ENCODE assay signal across 10 cellular contexts in the genomic region with DNA sequence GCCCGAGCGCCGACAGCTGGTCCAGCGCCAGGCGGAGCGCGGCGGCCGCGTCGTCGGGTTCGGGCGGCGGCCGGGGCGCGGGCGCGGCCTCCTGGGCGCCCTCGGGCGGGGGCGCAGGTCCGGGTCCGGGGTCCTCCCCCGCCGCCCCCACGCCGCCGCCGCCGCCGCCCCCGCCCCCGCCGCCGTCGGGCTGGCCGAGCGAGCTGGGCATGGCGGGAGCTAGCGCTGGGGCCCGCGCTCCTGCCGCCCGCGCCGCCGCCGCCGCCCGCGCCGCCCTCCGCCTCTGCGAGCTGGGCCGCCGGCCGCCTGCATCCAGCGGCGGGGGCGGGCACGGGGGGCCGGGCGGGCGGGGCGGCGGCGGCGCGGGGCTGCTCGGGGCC. TPM values are rescaled to one million over a fixed set of nuclear protein-coding genes. Genes with fewer than 3 reads are reported as not detected.
A peak's percentile ranks its signal among the peaks of the same experiment; 100 is the strongest.
DNase-seq lines count a peak whose midpoint lies in the region; ATAC-seq, FAIRE-seq and TF ChIP-seq lines count a peak whose summit lies in the region.
"Had no signal": no experiment of that assay in that cellular context is flagged by ENCODE, and none has a peak within 500 bp of the region (broad histone marks: within the 10 kb centered on the region; RNA-seq: fewer than 3 reads in every experiment).

No MANE protein-coding gene starts in this region.

- no peak for TF ChIP-seq CTCF in AG04449 (IDR thresholded peaks at IDR 0.05; ENCODE audit: insufficient read depth, low read length, missing control alignments)

- peak overlapping the region; percentile 98 for H3K56ac ChIP-seq in mesendoderm (ENCODE audit: low read length)

- no peak overlapping the region for H3K23ac ChIP-seq in mesendoderm (ENCODE audit: low read length)

- H3K27me3 Mint-ChIP-seq in activated T-helper 17 cell treated with anti-CD3 and anti-CD28 coated beads, Interleukin-2, amount 50 U/mL, for 72 hours = peaks cover 4% of the 10 kb centered on the region
- peaks cover 21% of the 10 kb centered on the region for H3K27me3 Mint-ChIP-seq in stimulated activated memory B cell treated with anti-CD40 and anti-IgM and Interleukin-4, amounts not matched to agents 10 μg/mL and 1 μg/mL and 100 μg/mL, for 72 hours

- H3K9me3 Mint-ChIP-seq in activated T-helper 17 cell treated with anti-CD3 and anti-CD28 coated beads, Interleukin-2, amount 50 U/mL, for 72 hours = no peaks in the 10 kb centered on the region
- H3K9me3 Mint-ChIP-seq in stimulated activated memory B cell treated with anti-CD40 and anti-IgM and Interleukin-4, amounts not matched to agents 10 μg/mL and 1 μg/mL and 100 μg/mL, for 72 hours = no peaks in the 10 kb centered on the region
- H3K9me3 Mint-ChIP-seq: activated T-cell treated with anti-CD3 and anti-CD28 coated beads, Interleukin-2, amount 50 U/mL, for 4 hours had no signal

- H4K8ac ChIP-seq in mesendoderm (ENCODE audit: low read depth, low read length) = no peak overlapping the region

- H3K4me3 ChIP-seq in AG04449 (ENCODE audit: low read depth, low read length) = peak overlapping the region; percentile 78
- H3K4me3 ChIP-seq in mesendoderm (ENCODE audit: low read length) = no peak overlapping the region

- H2BK120ac ChIP-seq in mesendoderm (ENCODE audit: low read depth, low read length) = no peak overlapping the region

- no peaks in the 10 kb centered on the region for H3K36me3 Mint-ChIP-seq in activated T-helper 17 cell treated with anti-CD3 and anti-CD28 coated beads, Interleukin-2, amount 50 U/mL, for 72 hours (ENCODE audit: low read depth)
- H3K36me3 Mint-ChIP-seq in stimulated activated memory B cell treated with anti-CD40 and anti-IgM and Interleukin-4, amounts not matched to agents 10 μg/mL and 1 μg/mL and 100 μg/mL, for 72 hours = no peaks in the 10 kb centered on the region

- FAIRE-seq in GM19239 (lab: Jason Lieb, UNC) = no peak

- no peak overlapping the region for H4K5ac ChIP-seq in mesendoderm (ENCODE audit: low read length)

- CTCF ChIA-PET in AG04449 (lab: Yijun Ruan, JAX) = no interaction called here

- peaks cover 15% of the 10 kb centered on the region for H3K79me1 ChIP-seq in mesendoderm (ENCODE audit: low read length)

- no peak overlapping the region for H3K4me2 ChIP-seq in mesendoderm (ENCODE audit: low read length)

- no peaks in the 10 kb centered on the region for H3K36me3 ChIP-seq in mesendoderm (ENCODE audit: control insufficient read depth, insufficient read depth, low read length)
- H3K36me3 ChIP-seq: right atrium auricular region had no signal

- H2AK5ac ChIP-seq in mesendoderm (ENCODE audit: low read length) = no peak overlapping the region

- H3K4me1 Mint-ChIP-seq in activated T-helper 17 cell treated with anti-CD3 and anti-CD28 coated beads, Interleukin-2, amount 50 U/mL, for 72 hours = no peaks in the 10 kb centered on the region
- H3K4me1 Mint-ChIP-seq in stimulated activated memory B cell treated with anti-CD40 and anti-IgM and Interleukin-4, amounts not matched to agents 10 μg/mL and 1 μg/mL and 100 μg/mL, for 72 hours = peaks cover 21% of the 10 kb centered on the region

- H3K27ac Mint-ChIP-seq in activated T-helper 17 cell treated with anti-CD3 and anti-CD28 coated beads, Interleukin-2, amount 50 U/mL, for 72 hours = no peak overlapping the region
- no peak overlapping the region for H3K27ac Mint-ChIP-seq in stimulated activated memory B cell treated with anti-CD40 and anti-IgM and Interleukin-4, amounts not matched to agents 10 μg/mL and 1 μg/mL and 100 μg/mL, for 72 hours

- no peak overlapping the region for H2BK15ac ChIP-seq in mesendoderm (replicated peaks; ENCODE audit: low read depth)

- POLR2A ChIA-PET in AG04449 (lab: Yijun Ruan, JAX) = no interaction called here

- H3K4me1 ChIP-seq in mesendoderm (ENCODE audit: control insufficient read depth, low read depth, low read length) = peaks cover 2% of the 10 kb centered on the region

- H2BK5ac ChIP-seq in mesendoderm (ENCODE audit: low read length) = no peak overlapping the region

- DNase-seq in AG04449 (ENCODE audit: low read depth, low spot score) (no peak), mesendoderm (no peak), GM19239 (ENCODE audit: insufficient read length, low spot score) (no peak), cortex of kidney (lab: John Stamatoyannopoulos, UW) (no peak), mesenteric fat pad (ENCODE audit: low spot score) (no peak)

- no peak overlapping the region for H3K4me3 Mint-ChIP-seq in activated T-helper 17 cell treated with anti-CD3 and anti-CD28 coated beads, Interleukin-2, amount 50 U/mL, for 72 hours
- no peak overlapping the region for H3K4me3 Mint-ChIP-seq in stimulated activated memory B cell treated with anti-CD40 and anti-IgM and Interleukin-4, amounts not matched to agents 10 μg/mL and 1 μg/mL and 100 μg/mL, for 72 hours

- H3K27ac ChIP-seq in mesendoderm (ENCODE audit: low read depth, low read length) = no peak overlapping the region

- no CpG with 5 or more reads among the region's 73 CpGs for WGBS in mesendoderm (ENCODE audit: extremely low coverage, insufficient coverage, low lambda C conversion rate)

- H3K79me2 ChIP-seq in mesendoderm (ENCODE audit: control insufficient read depth, insufficient read depth, low read length) = peaks cover 44% of the 10 kb centered on the region

- no peaks in the 10 kb centered on the region for H3K27me3 ChIP-seq in mesendoderm (ENCODE audit: insufficient read depth, low read length, poor library complexity)
- H3K27me3 ChIP-seq: right atrium auricular region had no signal

- H3K18ac ChIP-seq in mesendoderm (ENCODE audit: low read length) = peak overlapping the region; percentile 98

- peak; percentile 11 for ATAC-seq in GM19324 (IDR thresholded peaks at IDR 0.05; ENCODE audit: low FRiP score, unreplicated experiment)
- ATAC-seq in activated T-helper 17 cell treated with anti-CD3 and anti-CD28 coated beads, Interleukin-2, amount 50 U/mL, for 72 hours (replicated peaks) = peak; percentile 53
- ATAC-seq in stimulated activated memory B cell treated with anti-CD40 and anti-IgM and Interleukin-4, amounts not matched to agents 10 μg/mL and 1 μg/mL and 100 μg/mL, for 72 hours = no peak

- H3K4ac ChIP-seq in mesendoderm (ENCODE audit: low read depth, low read length) = peak overlapping the region; percentile 97

- peak overlapping the region; percentile 54 for H3K9ac ChIP-seq in mesendoderm (ENCODE audit: low read length)

RNA-seq across cellular contexts. Expression of a gene that starts 0.3 kb away (rescaled TPM):
- 1 to 10 TPM; 6.7 to 8.2 TPM for total RNA-seq in activated T-helper 17 cell treated with anti-CD3 and anti-CD28 coated beads, Interleukin-2, amount 50 U/mL, for 72 hours
- 42.3 TPM for polyA plus RNA-seq in mesendoderm (2013, experiment 1 of 2)
- 50.4 TPM for polyA plus RNA-seq in mesendoderm (2013, experiment 2 of 2)
- 20.5 TPM for total RNA-seq in mesenteric fat pad

RNA-seq across cellular contexts. Expression of a gene that starts 24.8 kb away (rescaled TPM):
- 100 to 1,000 TPM in 1 of 2 donors, 10 to 100 TPM in 1; 71.5 to 128 TPM for total RNA-seq in activated T-helper 17 cell treated with anti-CD3 and anti-CD28 coated beads, Interleukin-2, amount 50 U/mL, for 72 hours
- polyA plus RNA-seq in mesendoderm (2013, experiment 1 of 2) = 64.6 TPM
- 63.6 TPM for polyA plus RNA-seq in mesendoderm (2013, experiment 2 of 2)
- total RNA-seq in mesenteric fat pad = 65.0 TPM

RNA-seq across cellular contexts. Expression of a gene that starts 37.4 kb away (rescaled TPM):
- total RNA-seq in activated T-helper 17 cell treated with anti-CD3 and anti-CD28 coated beads, Interleukin-2, amount 50 U/mL, for 72 hours = 100 to 1,000 TPM; 120 to 209 TPM
- 102 TPM for polyA plus RNA-seq in mesendoderm (2013, experiment 1 of 2)
- 103 TPM for polyA plus RNA-seq in mesendoderm (2013, experiment 2 of 2)
- total RNA-seq in mesenteric fat pad = 239 TPM

RNA-seq across cellular contexts. Expression of a gene that starts 44.0 kb away (rescaled TPM):
- total RNA-seq in activated T-helper 17 cell treated with anti-CD3 and anti-CD28 coated beads, Interleukin-2, amount 50 U/mL, for 72 hours = not detected
- 0.15 TPM for polyA plus RNA-seq in mesendoderm (2013, experiment 1 of 2)
- polyA plus RNA-seq in mesendoderm (2013, experiment 2 of 2) = 0.10 TPM
- not detected for total RNA-seq in mesenteric fat pad
- total RNA-seq: activated T-cell treated with anti-CD3 and anti-CD28 coated beads, Interleukin-2, amount 50 U/mL, for 4 hours; right atrium auricular region had no signal

RNA-seq across cellular contexts. Expression of a gene that starts 55.0 kb away (rescaled TPM):
- 1 to 10 TPM; 3.0 to 3.9 TPM for total RNA-seq in activated T-helper 17 cell treated with anti-CD3 and anti-CD28 coated beads, Interleukin-2, amount 50 U/mL, for 72 hours
- polyA plus RNA-seq in mesendoderm (2013, experiment 1 of 2) = 0.11 TPM
- polyA plus RNA-seq in mesendoderm (2013, experiment 2 of 2) = 0.11 TPM
- 1.8 TPM for total RNA-seq in mesenteric fat pad
